1 cellular context compared by ENCODE assay signal in the genomic region with DNA sequence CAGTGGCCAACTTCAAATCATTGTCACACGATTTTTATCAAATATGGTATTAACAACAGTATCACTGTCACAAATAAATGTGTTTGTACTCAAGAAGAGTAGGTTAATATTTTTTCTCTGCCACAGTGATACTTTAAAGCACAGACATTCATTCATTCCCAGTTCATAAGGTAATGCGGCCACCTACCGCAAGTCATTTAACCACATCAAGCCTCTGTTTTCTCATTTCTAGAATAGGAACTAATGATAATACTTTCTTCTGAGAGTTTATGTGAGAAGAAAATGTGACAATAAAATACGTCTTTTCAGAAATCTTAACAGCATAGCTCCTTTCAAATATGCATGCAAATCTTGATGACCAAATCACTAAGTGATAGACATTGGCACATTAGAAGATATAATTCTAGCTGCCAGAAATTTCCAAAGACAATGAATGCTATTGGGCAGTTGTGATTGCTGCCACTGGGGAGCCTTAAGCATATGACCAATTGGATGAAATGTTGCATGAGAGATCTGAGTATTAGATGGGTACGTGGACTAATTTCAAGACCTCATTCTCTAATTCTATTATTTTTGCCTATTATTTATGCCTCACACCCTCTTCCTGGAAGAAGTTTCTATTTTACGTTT.
TF ChIP-seq lines count a peak whose summit lies in the region.

No MANE protein-coding gene starts in this region.

TF ChIP-seq in HepG2, 621 proteins besides CTCF, POLR2A, EP300 and RAD21 (continued from another document):
- TF ChIP-seq ZSCAN12 (CRISPR knock-in tag; IDR thresholded peaks at IDR 0.05) (no peak), IRF1 (CRISPR knock-in tag; IDR thresholded peaks at IDR 0.05; ENCODE audit: low read depth) (no peak), NPAS2 (CRISPR knock-in tag; IDR thresholded peaks at IDR 0.05; ENCODE audit: borderline replicate concordance) (no peak), ZNF33A (CRISPR knock-in tag; IDR thresholded peaks at IDR 0.05; ENCODE audit: borderline replicate concordance) (no peak)
